Comparison of ENCODE assay signal across 1 cellular context in genomic region chr1:58902830-58903229, GRCh38.
TF ChIP-seq lines count a peak whose summit lies in the region.

No MANE protein-coding gene starts in this region.

TF ChIP-seq in GM12878, 131 proteins besides CTCF, POLR2A, EP300 and RAD21 (continued from another document):
- no peak for TF ChIP-seq ZBTB11 (CRISPR knock-in tag; IDR thresholded peaks at IDR 0.05)
- no peak for TF ChIP-seq MEF2A (IDR thresholded peaks at IDR 0.05; ENCODE audit: insufficient read depth, low read depth, low read length)
- TF ChIP-seq PAX8 (IDR thresholded peaks at IDR 0.05) = no peak
- TF ChIP-seq HDAC6 (IDR thresholded peaks at IDR 0.05; ENCODE audit: unreplicated experiment) = no peak
- no peak for TF ChIP-seq MTA3 (IDR thresholded peaks at IDR 0.05; ENCODE audit: borderline replicate concordance, low read length)
- TF ChIP-seq KLF5 (IDR thresholded peaks at IDR 0.05; ENCODE audit: partially characterized antibody) = no peak
- TF ChIP-seq CUX1 (IDR thresholded peaks at IDR 0.05; ENCODE audit: insufficient replicate concordance, low read depth, low read length) = no peak
- TF ChIP-seq ZNF207 (IDR thresholded peaks at IDR 0.05; ENCODE audit: borderline replicate concordance) = no peak
- TF ChIP-seq EED (IDR thresholded peaks at IDR 0.05; ENCODE audit: low read depth) = no peak
- TF ChIP-seq RELB (IDR thresholded peaks at IDR 0.05; ENCODE audit: low read depth) = no peak
- no peak for TF ChIP-seq ZZZ3 (IDR thresholded peaks at IDR 0.05; ENCODE audit: control insufficient read depth, insufficient read length, low read depth)
- TF ChIP-seq ELK1 (IDR thresholded peaks at IDR 0.05; ENCODE audit: low read depth, low read length) = no peak
- TF ChIP-seq SIX5 (IDR thresholded peaks at IDR 0.05; ENCODE audit: low read depth, low read length, severe bottlenecking) = no peak
- no peak for TF ChIP-seq RAD51 (IDR thresholded peaks at IDR 0.05)
- no peak for TF ChIP-seq BMI1 (IDR thresholded peaks at IDR 0.05; ENCODE audit: borderline replicate concordance)
